Comparison of ENCODE assay signal across 29 cellular contexts in the genomic region with DNA sequence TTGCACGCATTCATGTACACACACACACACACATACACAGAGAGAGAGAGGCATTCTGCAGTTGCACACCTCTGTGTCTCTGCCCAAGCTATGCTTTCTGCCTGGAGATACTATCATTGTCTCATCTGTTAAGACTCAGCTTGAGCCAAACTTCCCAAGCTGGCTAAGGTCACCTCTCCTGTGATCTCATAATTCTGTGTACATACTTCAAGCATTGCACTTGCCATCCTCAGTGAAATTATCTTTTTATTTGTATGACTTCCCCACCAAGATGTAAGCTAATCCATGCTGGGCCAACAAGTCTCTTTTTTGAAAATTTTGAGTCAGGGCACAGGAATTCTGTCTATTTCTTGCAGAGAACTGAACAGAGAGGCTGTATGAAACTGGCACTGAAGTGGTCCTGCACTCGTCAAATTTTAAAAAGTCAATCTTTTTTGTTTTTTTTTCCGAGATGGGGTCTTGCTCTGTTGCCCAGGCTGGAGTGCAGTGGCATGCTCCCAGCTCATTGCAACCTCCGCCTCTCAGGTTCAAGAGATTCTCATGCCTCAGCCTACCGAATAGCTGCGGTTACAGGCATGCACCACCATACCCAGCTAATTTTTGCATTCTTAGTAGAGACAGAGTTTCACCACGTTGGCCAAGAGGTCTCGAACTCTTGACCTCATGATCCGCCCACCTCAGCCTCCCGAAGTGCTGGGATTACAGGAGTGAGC. TPM values are rescaled to one million over a fixed set of nuclear protein-coding genes. Genes with fewer than 3 reads are reported as not detected.
DNase-seq lines count a peak whose midpoint lies in the region; ATAC-seq and TF ChIP-seq lines count a peak whose summit lies in the region.
"Had no signal": no experiment of that assay in that cellular context is flagged by ENCODE, and none has a peak within 500 bp of the region (broad histone marks: within the 10 kb centered on the region; RNA-seq: fewer than 3 reads in every experiment).

No MANE protein-coding gene starts in this region.

- H3K9me3 Mint-ChIP-seq in stimulated activated naive CD8-positive, alpha-beta T cell treated with anti-CD3 and anti-CD28 coated beads, Interleukin-15, amount 100 ng/mL, for 72 hours = no peaks in the 10 kb centered on the region
- H3K9me3 Mint-ChIP-seq: activated CD8-positive, alpha-beta T cell treated with anti-CD3 and anti-CD28 coated beads for 36 hours; stimulated activated effector memory CD8-positive, alpha-beta T cell treated with anti-CD3 and anti-CD28 coated beads, Interleukin-12 subunit alpha, Interleukin-12 subunit beta, amount 100 ng/mL, for 72 hours; T-cell had no signal

- no peak overlapping the region for H2AFZ ChIP-seq in osteoblast (ENCODE audit: low read length)

- TF ChIP-seq CTCF in left ventricle myocardium inferior (IDR thresholded peaks at IDR 0.05; ENCODE audit: borderline replicate concordance) (no peak), brain microvascular endothelial cell (IDR thresholded peaks at IDR 0.05; ENCODE audit: low read depth, low read length, missing control alignments) (no peak), foreskin fibroblast (IDR thresholded peaks at IDR 0.05; ENCODE audit: low read depth, low read length) (no peak), tibial artery (IDR thresholded peaks at IDR 0.05) (no peak), osteoblast (IDR thresholded peaks at IDR 0.05; ENCODE audit: extremely low read depth, low read depth, low read length) (no peak)

- H3K4me1 ChIP-seq in left ventricle myocardium inferior = peaks cover 100% of the 10 kb centered on the region
- peaks cover 0 to 95% (median 31%) of the 10 kb centered on the region in 4 donors for H3K4me1 ChIP-seq in tibial artery
- peaks cover 52% of the 10 kb centered on the region for H3K4me1 ChIP-seq in osteoblast (ENCODE audit: insufficient read depth, low read length)

- H3K4me2 ChIP-seq in osteoblast (ENCODE audit: insufficient read depth, low read length) = no peak overlapping the region
- H3K4me2 ChIP-seq: BLaER1 treated with 17β-estradiol and CSF1 and Interleukin-3, amounts not matched to agents 10 nM and 100 nM had no signal

- no peaks in the 10 kb centered on the region for H3K9me3 ChIP-seq in left ventricle myocardium inferior (replicated peaks)
- no peaks in the 10 kb centered on the region for H3K9me3 ChIP-seq in tibial artery
- no peaks in the 10 kb centered on the region for H3K9me3 ChIP-seq in osteoblast (ENCODE audit: low read depth, low read length)
- H3K9me3 ChIP-seq: BLaER1 treated with 17β-estradiol and CSF1 and Interleukin-3, amounts not matched to agents 10 nM and 100 nM; SJSA1 had no signal

- H3K79me2 ChIP-seq in osteoblast (ENCODE audit: insufficient read depth, low read length) = no peaks in the 10 kb centered on the region

- no peaks in the 10 kb centered on the region for H3K4me1 Mint-ChIP-seq in stimulated activated naive CD8-positive, alpha-beta T cell treated with anti-CD3 and anti-CD28 coated beads, Interleukin-15, amount 100 ng/mL, for 72 hours
- H3K4me1 Mint-ChIP-seq: stimulated activated effector memory CD8-positive, alpha-beta T cell treated with anti-CD3 and anti-CD28 coated beads, Interleukin-12 subunit alpha, Interleukin-12 subunit beta, amount 100 ng/mL, for 72 hours; T-cell had no signal

- H3K27ac ChIP-seq in left ventricle myocardium inferior (replicated peaks) (peak overlapping the region; percentile 88), brain microvascular endothelial cell (peak overlapping the region; percentile 97), tibial artery (peak overlapping the region; percentile 57 to 67), osteoblast (ENCODE audit: low read depth, low read length) (no peak overlapping the region)
- H3K27ac ChIP-seq: BLaER1 treated with 17β-estradiol and CSF1 and Interleukin-3, amounts not matched to agents 10 nM and 100 nM; SJSA1 had no signal

- H4K20me1 ChIP-seq in osteoblast (ENCODE audit: insufficient read depth, low read length) = no peaks in the 10 kb centered on the region
- H4K20me1 ChIP-seq: BLaER1 treated with 17β-estradiol and CSF1 and Interleukin-3, amounts not matched to agents 10 nM and 100 nM had no signal

- no peaks in the 10 kb centered on the region for H3K27me3 Mint-ChIP-seq in stimulated activated naive CD8-positive, alpha-beta T cell treated with anti-CD3 and anti-CD28 coated beads, Interleukin-15, amount 100 ng/mL, for 72 hours
- H3K27me3 Mint-ChIP-seq: activated CD8-positive, alpha-beta T cell treated with anti-CD3 and anti-CD28 coated beads for 36 hours; T-cell had no signal

- H3K36me3 ChIP-seq in left ventricle myocardium inferior = peaks cover 17% of the 10 kb centered on the region
- H3K36me3 ChIP-seq in brain microvascular endothelial cell (replicated peaks) = no peaks in the 10 kb centered on the region
- H3K36me3 ChIP-seq in tibial artery = peaks cover 0 to 10% (median 5%) of the 10 kb centered on the region in 3 donors
- no peaks in the 10 kb centered on the region for H3K36me3 ChIP-seq in osteoblast (ENCODE audit: insufficient read depth, low read length)
- H3K36me3 ChIP-seq: BLaER1 treated with 17β-estradiol and CSF1 and Interleukin-3, amounts not matched to agents 10 nM and 100 nM; SJSA1 had no signal

- ATAC-seq in Right ventricle myocardium inferior (no peak), GM21619 (IDR thresholded peaks at IDR 0.05; ENCODE audit: unreplicated experiment) (no peak)
- no peak for ATAC-seq in stimulated activated naive CD8-positive, alpha-beta T cell treated with anti-CD3 and anti-CD28 coated beads, Interleukin-15, amount 100 ng/mL, for 72 hours
- ATAC-seq: activated CD8-positive, alpha-beta T cell treated with anti-CD3 and anti-CD28 coated beads for 36 hours; GM12878; stimulated activated effector memory CD8-positive, alpha-beta T cell treated with anti-CD3 and anti-CD28 coated beads, Interleukin-12 subunit alpha, Interleukin-12 subunit beta, amount 100 ng/mL, for 72 hours; T-cell had no signal

- intact Hi-C loops in left ventricle myocardium inferior (cut with micrococcal nuclease) = no loop called here
- intact Hi-C loops in Right ventricle myocardium inferior (cut with DNase I) = loop anchor here (5.0 kb wide), 1 partner anchor 177 kb away; no protein-coding TSS in a partner anchor
- intact Hi-C loops in tibial artery (cut with DNase I; ENCODE audit: low total_unique reads) = no loop called here

- H3K27ac Mint-ChIP-seq in stimulated activated naive CD8-positive, alpha-beta T cell treated with anti-CD3 and anti-CD28 coated beads, Interleukin-15, amount 100 ng/mL, for 72 hours = no peak overlapping the region
- H3K27ac Mint-ChIP-seq: activated CD8-positive, alpha-beta T cell treated with anti-CD3 and anti-CD28 coated beads for 36 hours; activated naive CD8-positive, alpha-beta T cell; stimulated activated effector memory CD8-positive, alpha-beta T cell treated with anti-CD3 and anti-CD28 coated beads, Interleukin-12 subunit alpha, Interleukin-12 subunit beta, amount 100 ng/mL, for 72 hours; T-cell had no signal

- DNase-seq in left ventricle myocardium inferior = no peak
- DNase-seq in Right ventricle myocardium inferior (ENCODE audit: missing footprints) = no peak
- peak; percentile 56 for DNase-seq in brain microvascular endothelial cell
- DNase-seq in foreskin fibroblast = peak; percentile 69 to 79
- DNase-seq in tibial artery = no peak
- DNase-seq in stimulated activated naive CD8-positive, alpha-beta T cell treated with anti-CD3 and anti-CD28 coated beads, Interleukin-15, amount 100 ng/mL, for 72 hours = no peak
- DNase-seq in osteoblast (ENCODE audit: insufficient read length, low spot score, missing footprints) = no peak
- DNase-seq: 8988T; activated CD4-positive, alpha-beta T cell treated with anti-CD3 and anti-CD28 coated beads for 1 hour; activated CD8-positive, alpha-beta T cell treated with anti-CD3 and anti-CD28 coated beads for 36 hours; Calu3; effector memory CD4-positive, alpha-beta T cell; erythroblast; glutamatergic neuron; KG1; kidney glomerular epithelial cell; NCI-H187; NCI-H69; occipital lobe; retina; stimulated activated CD4-positive, alpha-beta T cell treated with anti-CD3 and anti-CD28 coated beads, Interleukin-2, amount 100 ng/mL, for 48 hours; T-cell had no signal

- H3K4me3 Mint-ChIP-seq in stimulated activated naive CD8-positive, alpha-beta T cell treated with anti-CD3 and anti-CD28 coated beads, Interleukin-15, amount 100 ng/mL, for 72 hours = no peak overlapping the region
- H3K4me3 Mint-ChIP-seq: activated CD8-positive, alpha-beta T cell treated with anti-CD3 and anti-CD28 coated beads for 36 hours; activated naive CD8-positive, alpha-beta T cell; stimulated activated effector memory CD8-positive, alpha-beta T cell treated with anti-CD3 and anti-CD28 coated beads, Interleukin-12 subunit alpha, Interleukin-12 subunit beta, amount 100 ng/mL, for 72 hours; T-cell had no signal

- H3K27me3 ChIP-seq in left ventricle myocardium inferior (ENCODE audit: low read depth) (no peaks in the 10 kb centered on the region), brain microvascular endothelial cell (replicated peaks) (no peaks in the 10 kb centered on the region), tibial artery (no peaks in the 10 kb centered on the region), osteoblast (ENCODE audit: insufficient read depth, low read length) (no peaks in the 10 kb centered on the region)
- H3K27me3 ChIP-seq: BLaER1 treated with 17β-estradiol and CSF1 and Interleukin-3, amounts not matched to agents 10 nM and 100 nM; SJSA1 had no signal

- in situ Hi-C loops in brain microvascular endothelial cell (cut with HindIII; ENCODE audit: low pct_ligation_motif_present, low sequenced_read_pairs) = no loop called here

- H3K4me3 ChIP-seq in left ventricle myocardium inferior (no peak overlapping the region), brain microvascular endothelial cell (ENCODE audit: low read depth, low read length) (no peak overlapping the region), foreskin fibroblast (ENCODE audit: low read depth in 1 of 2, low read length in 2 of 2) (no peak overlapping the region), tibial artery (no peak overlapping the region), osteoblast (ENCODE audit: insufficient read depth, low read length) (no peak overlapping the region)
- H3K4me3 ChIP-seq: BLaER1 treated with 17β-estradiol and CSF1 and Interleukin-3, amounts not matched to agents 10 nM and 100 nM; GM12878; lung; SJSA1 had no signal

RNA-seq across cellular contexts. Expression of a gene that starts 44.3 kb away (rescaled TPM):
- total RNA-seq in left ventricle myocardium inferior = 38.4 TPM
- total RNA-seq in Right ventricle myocardium inferior = 33.8 TPM
- total RNA-seq in osteoblast = 50.3 and 69.2 TPM in 2 replicates
- total RNA-seq: activated CD8-positive, alpha-beta T cell treated with anti-CD3 and anti-CD28 coated beads for 36 hours had no signal

Comparison
In these comparisons a context has a peak if more than half of its experiments do, and no peak if none do; other contexts are left out.
1. DNase-seq: peak in brain microvascular endothelial cell (single experiment) and foreskin fibroblast (2 of 2); none in left ventricle myocardium inferior (single experiment), Right ventricle myocardium inferior (single experiment), tibial artery (0 of 2), stimulated activated naive CD8-positive, alpha-beta T cell treated with anti-CD3 and anti-CD28 coated beads, Interleukin-15, amount 100 ng/mL, for 72 hours (0 of 2) and osteoblast (single experiment).